13 cellular contexts compared by ENCODE assay signal in the genomic region with DNA sequence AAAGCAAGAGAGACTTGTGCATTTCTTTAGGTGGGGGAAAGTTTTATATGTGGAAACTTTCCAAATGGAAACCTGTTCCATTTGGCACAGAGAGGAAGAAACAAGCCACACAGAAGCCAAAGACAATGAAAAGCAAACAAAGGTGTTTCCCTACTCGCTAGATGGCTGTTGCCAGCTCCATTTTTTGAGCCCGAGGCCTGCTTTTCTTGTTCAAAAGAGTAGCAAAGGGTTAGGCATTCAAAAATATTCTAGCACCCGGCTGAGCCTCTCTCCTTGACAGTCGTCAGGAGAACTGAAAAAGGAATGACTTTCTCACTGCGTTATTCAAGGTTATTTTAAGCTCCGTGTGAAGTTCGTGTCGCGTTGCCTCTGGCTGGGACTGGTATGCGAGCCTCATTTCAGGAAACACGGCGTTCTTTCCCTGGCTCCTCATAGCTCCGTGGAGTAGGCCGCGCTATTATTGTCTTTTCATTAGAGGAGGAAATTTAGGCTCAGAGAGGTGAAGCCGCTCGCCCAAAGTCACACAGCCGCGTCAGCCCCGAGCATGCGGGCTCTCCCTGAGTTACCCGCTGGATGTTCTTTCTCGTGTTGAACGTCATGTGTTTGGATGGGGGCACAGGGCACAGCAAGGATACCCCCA. TPM values are rescaled to one million over a fixed set of nuclear protein-coding genes. Genes with fewer than 3 reads are reported as not detected.
DNase-seq lines count a peak whose midpoint lies in the region; ATAC-seq, FAIRE-seq and TF ChIP-seq lines count a peak whose summit lies in the region.
"Had no signal": no experiment of that assay in that cellular context is flagged by ENCODE, and none has a peak within 500 bp of the region (broad histone marks: within the 10 kb centered on the region; RNA-seq: fewer than 3 reads in every experiment).

No MANE protein-coding gene starts in this region.

- no peaks in the 10 kb centered on the region for H3K9me2 ChIP-seq in OCI-LY7 (ENCODE audit: insufficient read depth, low read length)

- H3K4me1 ChIP-seq in ES-I3 (ENCODE audit: insufficient read depth, low read length), result peaks cover 6% of the 10 kb centered on the region
- H3K4me1 ChIP-seq in iPS-20b (ENCODE audit: insufficient read depth, low read length), result peaks cover 4% of the 10 kb centered on the region
- H3K4me1 ChIP-seq in OCI-LY7 (ENCODE audit: insufficient read depth, low read length, poor library complexity, severe bottlenecking), result no peaks in the 10 kb centered on the region
- H3K4me1 ChIP-seq: BE2C had no signal

- H3K4me3 Mint-ChIP-seq in activated CD4-positive, alpha-beta memory T cell treated with anti-CD3 and anti-CD28 coated beads for 36 hours, result no peak overlapping the region

- no peaks in the 10 kb centered on the region for H3K4me1 Mint-ChIP-seq in activated CD4-positive, alpha-beta memory T cell treated with anti-CD3 and anti-CD28 coated beads for 36 hours (ENCODE audit: low read depth)

- POLR2A ChIA-PET in activated CD4-positive, alpha-beta memory T cell treated with anti-CD3 and anti-CD28 coated beads for 36 hours (lab: Charles Lee), result no interaction called here
- POLR2A ChIA-PET in OCI-LY7 (lab: Charles Lee), result no interaction called here

- no peaks in the 10 kb centered on the region for H3K36me3 Mint-ChIP-seq in activated CD4-positive, alpha-beta memory T cell treated with anti-CD3 and anti-CD28 coated beads for 36 hours

- peak; percentile 83 for FAIRE-seq in bronchial epithelial cell (lab: Jason Lieb, UNC)
- FAIRE-seq: TTC549 had no signal

- no peaks in the 10 kb centered on the region for H3K9me3 Mint-ChIP-seq in activated CD4-positive, alpha-beta memory T cell treated with anti-CD3 and anti-CD28 coated beads for 36 hours

- peaks cover 10% of the 10 kb centered on the region for H3K27me3 Mint-ChIP-seq in activated CD4-positive, alpha-beta memory T cell treated with anti-CD3 and anti-CD28 coated beads for 36 hours

- H3K4me3 ChIP-seq in bronchial epithelial cell (ENCODE audit: low read depth, low read length), result no peak overlapping the region
- H3K4me3 ChIP-seq in iPS-20b (ENCODE audit: low read length), result peak overlapping the region; percentile 51; the same call in 1 of the 2 replicates
- no peak overlapping the region for H3K4me3 ChIP-seq in OCI-LY7 (ENCODE audit: low read depth, low read length, poor library complexity, severe bottlenecking)

- no peaks in the 10 kb centered on the region for H4K20me1 ChIP-seq in OCI-LY7 (ENCODE audit: insufficient read depth, low read length)

- CTCF ChIA-PET in activated CD4-positive, alpha-beta memory T cell treated with anti-CD3 and anti-CD28 coated beads for 36 hours (lab: Charles Lee), result no interaction called here
- CTCF ChIA-PET in OCI-LY7 (lab: Charles Lee; ENCODE audit: unreplicated experiment), result no interaction called here

- H3K4me2 ChIP-seq in OCI-LY7 (ENCODE audit: low read length), result no peak overlapping the region

- ATAC-seq in GM18907 (IDR thresholded peaks at IDR 0.05; ENCODE audit: unreplicated experiment) (no peak), GM21576 (IDR thresholded peaks at IDR 0.05; ENCODE audit: unreplicated experiment) (no peak)

- intact Hi-C loops in activated CD4-positive, alpha-beta memory T cell treated with anti-CD3 and anti-CD28 coated beads for 36 hours (cut with micrococcal nuclease), result no loop called here
- intact Hi-C loops in OCI-LY7 (cut with micrococcal nuclease; ENCODE audit: unreplicated experiment), result no loop called here

- H3K27me3 ChIP-seq in bronchial epithelial cell (ENCODE audit: control insufficient read depth, insufficient read depth, low read length) (no peaks in the 10 kb centered on the region), iPS-20b (ENCODE audit: insufficient read depth, low read length) (peaks cover 19% of the 10 kb centered on the region; the same call in 1 of the 2 replicates)
- H3K27me3 ChIP-seq: BE2C had no signal

- H3K9me3 ChIP-seq in ES-I3 (ENCODE audit: control insufficient read depth, insufficient read depth, low read length) (no peaks in the 10 kb centered on the region), iPS-20b (ENCODE audit: insufficient read depth, low read depth, low read length) (no peaks in the 10 kb centered on the region), OCI-LY7 (ENCODE audit: low read length) (no peaks in the 10 kb centered on the region)
- H3K9me3 ChIP-seq: BE2C had no signal

- peak overlapping the region; percentile 45 for H3K9ac ChIP-seq in ES-I3 (ENCODE audit: low read depth, low read length)
- H3K9ac ChIP-seq in iPS-20b (ENCODE audit: low read depth, low read length), result peak overlapping the region; percentile 27; the same call in 1 of the 2 replicates

- H3K27ac Mint-ChIP-seq in activated CD4-positive, alpha-beta memory T cell treated with anti-CD3 and anti-CD28 coated beads for 36 hours, result no peak overlapping the region

- TF ChIP-seq CTCF in bronchial epithelial cell (IDR thresholded peaks at IDR 0.05; ENCODE audit: insufficient read depth, low read length, severe bottlenecking) (no peak), OCI-LY7 (conservative IDR thresholded peaks at IDR 0.05; ENCODE audit: low read length) (no peak)

- H3K36me3 ChIP-seq in ES-I3 (ENCODE audit: insufficient read depth, low read length) (no peaks in the 10 kb centered on the region), bronchial epithelial cell (ENCODE audit: control insufficient read depth, insufficient read depth, low read length) (peaks cover 13% of the 10 kb centered on the region), iPS-20b (ENCODE audit: insufficient read depth, low read depth, low read length) (no peaks in the 10 kb centered on the region), OCI-LY7 (ENCODE audit: insufficient read depth, low read length) (no peaks in the 10 kb centered on the region)
- H3K36me3 ChIP-seq: BE2C had no signal

- H3K27ac ChIP-seq in iPS-20b (ENCODE audit: low read length), result no peak overlapping the region
- no peak overlapping the region for H3K27ac ChIP-seq in OCI-LY7 (ENCODE audit: low read depth, low read length, poor library complexity, severe bottlenecking)

- H2AFZ ChIP-seq in OCI-LY7 (ENCODE audit: low read length), result no peak overlapping the region

- peak; percentile 18 for DNase-seq in bronchial epithelial cell (ENCODE audit: low read depth)
- DNase-seq in renal cortical epithelial cell (ENCODE audit: low read depth), result peak; percentile 10
- DNase-seq in activated CD4-positive, alpha-beta memory T cell treated with anti-CD3 and anti-CD28 coated beads for 36 hours, result no peak
- no peak for DNase-seq in OCI-LY7 (ENCODE audit: low spot score)
- DNase-seq: activated CD8-positive, alpha-beta memory T cell treated with anti-CD3 and anti-CD28 coated beads, Interleukin-2, amount 50 U/mL, for 48 hours; BE2C; NCI-H187 treated with DMSO at 0.1 percent for 48 hours had no signal

- H3K79me2 ChIP-seq in OCI-LY7 (ENCODE audit: insufficient read depth, low read depth, low read length), result no peaks in the 10 kb centered on the region

- no TSS peak for BruUV-seq in OCI-LY7 (replicated peaks; lab: Mats Ljungman, UMichigan)

RNA-seq across cellular contexts. Expression of gene TRPM4, which starts 7.6 kb away (rescaled TPM):
- total RNA-seq in bronchial epithelial cell, result 11.1 and 18.6 TPM in 2 replicates
- 15.3 and 30.4 TPM in 2 replicates for total RNA-seq in renal cortical epithelial cell
- 1 to 10 TPM; 1.1 to 1.2 TPM for total RNA-seq in activated CD4-positive, alpha-beta memory T cell treated with anti-CD3 and anti-CD28 coated beads for 36 hours
- 11.6 and 20.9 TPM in 2 replicates for total RNA-seq in OCI-LY7 (2014; rRNA removed; shearing (Covaris generic))
- 36.2 and 44.2 TPM in 2 replicates for total RNA-seq in OCI-LY7 (2022)

RNA-seq across cellular contexts. Expression of gene HRC, which starts 10.0 kb away (rescaled TPM):
- total RNA-seq in bronchial epithelial cell (not detected in 2 replicates), renal cortical epithelial cell (not detected in 2 replicates), OCI-LY7 (2022) (not detected in 2 replicates)
- not detected for total RNA-seq in activated CD4-positive, alpha-beta memory T cell treated with anti-CD3 and anti-CD28 coated beads for 36 hours
- not detected in 2 replicates for total RNA-seq in OCI-LY7 (2014; rRNA removed; shearing (Covaris generic))
- total RNA-seq: mononuclear cell had no signal

RNA-seq across cellular contexts. Expression of gene PPFIA3, which starts 45.9 kb away (rescaled TPM):
- total RNA-seq in bronchial epithelial cell, result 1.3 and 2.2 TPM in 2 replicates
- 2.6 and 3.6 TPM in 2 replicates for total RNA-seq in renal cortical epithelial cell
- total RNA-seq in activated CD4-positive, alpha-beta memory T cell treated with anti-CD3 and anti-CD28 coated beads for 36 hours, result 1 to 10 TPM; 3.5 to 5.0 TPM
- total RNA-seq in OCI-LY7 (2014; rRNA removed; shearing (Covaris generic)), result 17.1 and 21.2 TPM in 2 replicates
- total RNA-seq in OCI-LY7 (2022), result 16.2 and 17.8 TPM in 2 replicates

RNA-seq across cellular contexts. Expression of gene C19orf73, which starts 46.3 kb away (rescaled TPM):
- total RNA-seq in bronchial epithelial cell (0.53 and 1.9 TPM in 2 replicates), renal cortical epithelial cell (0.45 TPM in 1 of 2 replicates, not detected in the other), OCI-LY7 (2022) (2.5 and 4.4 TPM in 2 replicates)
- 1 to 10 TPM; 1.4 TPM for total RNA-seq in activated CD4-positive, alpha-beta memory T cell treated with anti-CD3 and anti-CD28 coated beads for 36 hours
- total RNA-seq in OCI-LY7 (2014; rRNA removed; shearing (Covaris generic)), result 5.9 and 8.3 TPM in 2 replicates

RNA-seq across cellular contexts. Expression of gene LIN7B, which starts 51.1 kb away (rescaled TPM):
- total RNA-seq in bronchial epithelial cell, result 3.2 and 6.5 TPM in 2 replicates
- 2.5 and 7.5 TPM in 2 replicates for total RNA-seq in renal cortical epithelial cell
- 1 to 10 TPM; 5.1 to 5.6 TPM for total RNA-seq in activated CD4-positive, alpha-beta memory T cell treated with anti-CD3 and anti-CD28 coated beads for 36 hours
- total RNA-seq in OCI-LY7 (2014; rRNA removed; shearing (Covaris generic)), result 5.5 and 14.7 TPM in 2 replicates
- 3.6 and 4.8 TPM in 2 replicates for total RNA-seq in OCI-LY7 (2022)

Comparison
In these comparisons a context has a peak if more than half of its experiments do, and no peak if none do; other contexts are left out.
1. DNase-seq: peak in bronchial epithelial cell (single experiment) and renal cortical epithelial cell (single experiment); none in activated CD4-positive, alpha-beta memory T cell treated with anti-CD3 and anti-CD28 coated beads for 36 hours (single experiment) and OCI-LY7 (single experiment).